13 cellular contexts compared by ENCODE assay signal in genomic region chr10:127353544-127353943, GRCh38.
"Had no signal": no experiment of that assay in that cellular context is flagged by ENCODE, and none has a peak within 500 bp of the region (broad histone marks: within the 10 kb centered on the region; RNA-seq: fewer than 3 reads in every experiment).

No MANE protein-coding gene starts in this region.

- H3K27me3 ChIP-seq: ascending aorta, foreskin keratinocyte, suprapubic skin had no signal

- H3K4me3 ChIP-seq: ascending aorta, lower lobe of right lung, suprapubic skin had no signal

- H3K27ac ChIP-seq: ascending aorta, foreskin keratinocyte, lower lobe of right lung, suprapubic skin had no signal

- H3K36me3 ChIP-seq: lower lobe of right lung had no signal

- DNase-seq: activated CD4-positive, alpha-beta T cell treated with anti-CD3 and anti-CD28 coated beads, Interleukin-2, amount 50 U/mL, for 1 hour; activated naive CD4-positive, alpha-beta T cell treated with anti-CD3 and anti-CD28 coated beads for 36 hours; dermis blood vessel endothelial cell; effector memory CD8-positive, alpha-beta T cell; foreskin keratinocyte; lower lobe of right lung; nephron progenitor cell; trophoblast cell had no signal

- H3K4me1 ChIP-seq: ascending aorta, foreskin keratinocyte, lower lobe of right lung, suprapubic skin had no signal

- H3K9me3 ChIP-seq: ascending aorta, lower lobe of right lung, suprapubic skin had no signal

- ATAC-seq: activated CD4-positive, CD25-positive, alpha-beta regulatory T cell treated with anti-CD3 and anti-CD28 coated beads, Interleukin-2, amount 50 U/mL, for 24 hours; activated T-helper 17 cell treated with anti-CD3 and anti-CD28 coated beads, Interleukin-2, amount 50 U/mL, for 72 hours; effector memory CD8-positive, alpha-beta T cell; foreskin keratinocyte; lower lobe of right lung; sciatic nerve had no signal
